8 cellular contexts compared by ENCODE assay signal in genomic region chr18:26548144-26549102, GRCh38. TPM values are rescaled to one million over a fixed set of nuclear protein-coding genes. Genes with fewer than 3 reads are reported as not detected.
DNase-seq lines count a peak whose midpoint lies in the region; ATAC-seq and TF ChIP-seq lines count a peak whose summit lies in the region.

TSS of gene KCTD1 (minus strand) at chr18:26548553. CDS start at chr18:26548536, 17 bp downstream.

- ATAC-seq in GM19372 (IDR thresholded peaks at IDR 0.05; ENCODE audit: low read depth, unreplicated experiment): peak; percentile 48
- ATAC-seq in HG03460 (IDR thresholded peaks at IDR 0.05; ENCODE audit: unreplicated experiment): peak; percentile 50
- peak; percentile 80 for ATAC-seq in activated CD8-positive, alpha-beta T cell treated with anti-CD3 and anti-CD28 coated beads for 36 hours
- ATAC-seq in effector memory CD8-positive, alpha-beta T cell (replicated peaks): peak; percentile 71

- peak within 1 kb of the TSS; percentile 87 to 93 for H3K4me3 Mint-ChIP-seq in CD14-positive monocyte
- peak within 1 kb of the TSS; percentile 74 for H3K4me3 Mint-ChIP-seq in activated CD8-positive, alpha-beta T cell treated with anti-CD3 and anti-CD28 coated beads for 36 hours
- H3K4me3 Mint-ChIP-seq in effector memory CD8-positive, alpha-beta T cell: peak within 1 kb of the TSS; percentile 82 to 88

- peak; percentile 9 for TF ChIP-seq CTCF in CD14-positive monocyte (IDR thresholded peaks at IDR 0.05)
- no peak for TF ChIP-seq CTCF in activated CD8-positive, alpha-beta T cell treated with anti-CD3 and anti-CD28 coated beads for 36 hours (IDR thresholded peaks at IDR 0.05)

- intact Hi-C loops in CD14-positive monocyte (cut with micrococcal nuclease): no loop called here
- intact Hi-C loops in activated CD8-positive, alpha-beta T cell treated with anti-CD3 and anti-CD28 coated beads for 36 hours (cut with micrococcal nuclease): no loop called here

- H3K9me3 Mint-ChIP-seq in CD14-positive monocyte: peaks cover 2 to 22% (median 5%) of the 10 kb centered on the region in 7 donors
- no peaks in the 10 kb centered on the region for H3K9me3 Mint-ChIP-seq in activated CD8-positive, alpha-beta T cell treated with anti-CD3 and anti-CD28 coated beads for 36 hours
- no peaks in the 10 kb centered on the region for H3K9me3 Mint-ChIP-seq in effector memory CD8-positive, alpha-beta T cell

- CTCF ChIA-PET in activated CD8-positive, alpha-beta T cell treated with anti-CD3 and anti-CD28 coated beads for 36 hours (lab: Charles Lee): interaction anchor here (0.7 to 1.3 kb wide), 2 partner anchors 22 to 165 kb away, joined by 3 to 4 read pairs; no protein-coding TSS in a partner anchor

- POLR2A ChIA-PET in activated CD8-positive, alpha-beta T cell treated with anti-CD3 and anti-CD28 coated beads for 36 hours (lab: Charles Lee): interaction anchor here (1.4 kb wide), 1 partner anchor 10 kb away, joined by 4 read pairs; no protein-coding TSS in a partner anchor

- H3K27me3 Mint-ChIP-seq in CD14-positive monocyte (ENCODE audit: low read depth in 3 of 3): peaks cover 49 to 66% (median 64%) of the 10 kb centered on the region in 3 donors
- H3K27me3 Mint-ChIP-seq in activated CD8-positive, alpha-beta T cell treated with anti-CD3 and anti-CD28 coated beads for 36 hours: peaks cover 31% of the 10 kb centered on the region
- H3K27me3 Mint-ChIP-seq in effector memory CD8-positive, alpha-beta T cell: peaks cover 31 to 37% of the 10 kb centered on the region in 2 donors

- H3K36me3 Mint-ChIP-seq in CD14-positive monocyte: peaks cover 8 to 13% of the 10 kb centered on the region in 2 donors
- peaks cover 9% of the 10 kb centered on the region for H3K36me3 Mint-ChIP-seq in activated CD8-positive, alpha-beta T cell treated with anti-CD3 and anti-CD28 coated beads for 36 hours (ENCODE audit: low read depth)
- peaks cover 4% of the 10 kb centered on the region for H3K36me3 Mint-ChIP-seq in effector memory CD8-positive, alpha-beta T cell (ENCODE audit: insufficient read depth)

- peaks cover 36% of the 10 kb centered on the region for H3K4me1 Mint-ChIP-seq in CD14-positive monocyte
- H3K4me1 Mint-ChIP-seq in activated CD8-positive, alpha-beta T cell treated with anti-CD3 and anti-CD28 coated beads for 36 hours (ENCODE audit: low read depth): peaks cover 30% of the 10 kb centered on the region
- H3K4me1 Mint-ChIP-seq in effector memory CD8-positive, alpha-beta T cell (ENCODE audit: low read depth in 2 of 2): peaks cover 12 to 27% of the 10 kb centered on the region in 2 donors

- DNase-seq in CD14-positive monocyte (ENCODE audit: low spot score): peak; percentile 50
- DNase-seq in NCI-H748 treated with DMSO at 0.1 percent for 48 hours (lab: John Stamatoyannopoulos, UW): peak; percentile 80
- peak; percentile 87 for DNase-seq in activated CD8-positive, alpha-beta T cell treated with anti-CD3 and anti-CD28 coated beads for 36 hours
- DNase-seq in effector memory CD8-positive, alpha-beta T cell: peak; percentile 22 to 35 (median 33)
- DNase-seq in medulla oblongata (ENCODE audit: extremely low spot score): peak; percentile 84
- peak; percentile 41 for DNase-seq in stimulated activated CD8-positive, alpha-beta memory T cell treated with anti-CD3 and anti-CD28 coated beads, Interleukin-12 subunit alpha, Interleukin-12 subunit beta, amount 100 ng/mL, for 1 hour (ENCODE audit: low read depth)

- H3K27ac Mint-ChIP-seq in CD14-positive monocyte: peak within 1 kb of the TSS in 1 of 7 donors; percentile 20
- H3K27ac Mint-ChIP-seq in activated CD8-positive, alpha-beta T cell treated with anti-CD3 and anti-CD28 coated beads for 36 hours: peak within 1 kb of the TSS; percentile 52
- peak within 1 kb of the TSS; percentile 65 to 83 for H3K27ac Mint-ChIP-seq in effector memory CD8-positive, alpha-beta T cell

RNA-seq across cellular contexts. Expression of gene KCTD1, which starts in this region (rescaled TPM):
- polyA plus RNA-seq in CD14-positive monocyte: not detected
- 1 to 10 TPM; 3.4 TPM for total RNA-seq in activated CD8-positive, alpha-beta T cell treated with anti-CD3 and anti-CD28 coated beads for 36 hours

Comparison
In these comparisons a context has a peak if more than half of its experiments do, and no peak if none do; other contexts are left out.
1. Peak in every context shown above with its lines: DNase-seq and ATAC-seq.
2. Peak in DNase-seq in CD14-positive monocyte; RNA of the gene not detected or under 1 TPM.
3. DNase-seq: peak in every context shown above with its lines; median percentile 87 in activated CD8-positive, alpha-beta T cell treated with anti-CD3 and anti-CD28 coated beads for 36 hours; 84 in medulla oblongata; 80 in NCI-H748 treated with DMSO at 0.1 percent for 48 hours; 50 in CD14-positive monocyte; 41 in stimulated activated CD8-positive, alpha-beta memory T cell treated with anti-CD3 and anti-CD28 coated beads, Interleukin-12 subunit alpha, Interleukin-12 subunit beta, amount 100 ng/mL, for 1 hour; 33 in effector memory CD8-positive, alpha-beta T cell.